1 cellular context compared by ENCODE assay signal in the genomic region with DNA sequence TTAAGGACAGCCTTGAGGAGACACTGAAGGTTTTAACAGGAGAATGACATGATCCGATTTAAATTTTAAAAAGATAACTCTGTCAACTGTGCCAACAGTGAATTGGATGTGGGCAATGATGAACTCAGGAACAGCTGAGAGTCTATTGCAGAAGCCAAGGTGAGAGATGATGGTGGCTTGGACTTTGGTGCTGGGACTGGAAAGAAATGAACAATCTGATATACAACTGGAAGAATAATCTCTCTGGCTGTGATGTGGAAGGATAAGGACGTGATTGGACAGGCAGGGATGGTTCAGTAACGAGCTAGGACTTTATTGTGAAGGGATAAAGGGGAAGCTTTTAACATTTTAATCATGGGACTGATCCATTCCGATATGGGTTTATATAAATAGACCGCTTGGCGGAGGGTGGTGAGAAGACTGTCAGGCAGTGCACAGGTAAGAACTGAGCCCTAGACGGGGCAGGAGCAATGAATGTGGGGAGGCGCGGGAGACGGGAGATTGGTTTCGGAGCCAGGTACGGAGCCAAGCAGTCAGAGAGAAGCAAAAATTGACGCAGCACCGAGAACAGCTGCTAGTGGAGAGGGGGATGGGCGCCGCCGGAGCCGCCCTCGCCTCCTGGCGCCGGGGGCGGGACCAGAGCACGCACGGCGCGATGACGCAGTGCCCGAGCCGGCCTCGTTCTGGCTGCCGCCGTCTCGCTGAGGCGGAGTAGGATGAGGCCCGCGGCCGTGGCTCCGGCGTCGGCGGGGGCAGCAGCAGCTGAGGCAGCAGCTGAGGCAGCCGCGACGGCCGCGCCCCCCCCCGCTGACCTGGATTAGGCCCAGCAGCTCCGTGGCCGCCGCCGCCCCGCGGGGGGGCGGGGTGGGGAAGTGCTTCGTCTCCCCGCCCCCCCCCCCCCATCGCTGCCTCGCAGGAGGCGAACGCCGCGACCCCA.
TF ChIP-seq lines count a peak whose summit lies in the region.

A gene with protein sequence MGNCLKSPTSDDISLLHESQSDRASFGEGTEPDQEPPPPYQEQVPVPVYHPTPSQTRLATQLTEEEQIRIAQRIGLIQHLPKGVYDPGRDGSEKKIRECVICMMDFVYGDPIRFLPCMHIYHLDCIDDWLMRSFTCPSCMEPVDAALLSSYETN (plus strand): TSS at position 663 of the 937 bp plus-strand sequence. CDS start 484 bp downstream, outside the sequence.

TF ChIP-seq in HepG2, 621 proteins besides CTCF, POLR2A, EP300 and RAD21 (continued from another document and continues in another):
- TF ChIP-seq, protein P1, sequence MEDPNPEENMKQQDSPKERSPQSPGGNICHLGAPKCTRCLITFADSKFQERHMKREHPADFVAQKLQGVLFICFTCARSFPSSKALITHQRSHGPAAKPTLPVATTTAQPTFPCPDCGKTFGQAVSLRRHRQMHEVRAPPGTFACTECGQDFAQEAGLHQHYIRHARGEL (CRISPR knock-in tag; IDR thresholded peaks at IDR 0.05) = no peak
- TF ChIP-seq MIER2 (CRISPR knock-in tag; IDR thresholded peaks at IDR 0.05) (no peak), ZNF441 (CRISPR knock-in tag; IDR thresholded peaks at IDR 0.05; ENCODE audit: borderline replicate concordance) (peak; percentile 76; the same call in 1 of the 2 replicates), BRCA1 (CRISPR knock-in tag; IDR thresholded peaks at IDR 0.05) (no peak), RXRA (CRISPR knock-in tag; IDR thresholded peaks at IDR 0.05) (no peak), ZNF724P (CRISPR knock-in tag; IDR thresholded peaks at IDR 0.05; ENCODE audit: borderline replicate concordance) (no peak), SOX6 (IDR thresholded peaks at IDR 0.05) (no peak), SOX6 (CRISPR knock-in tag; IDR thresholded peaks at IDR 0.05) (peak; percentile 34; the same call in 1 of the 2 replicates), POLR2AphosphoS5 (IDR thresholded peaks at IDR 0.05; ENCODE audit: low read depth, low read length) (peak; percentile 67), HNRNPH1 (optimal IDR thresholded peaks at IDR 0.05; ENCODE audit: low read depth, low read length) (no peak), ARID5B (CRISPR knock-in tag; IDR thresholded peaks at IDR 0.05) (peak; percentile 63), UBTF (CRISPR knock-in tag; IDR thresholded peaks at IDR 0.05) (peak; percentile 57; the same call in 1 of the 2 replicates), SNAI1 (CRISPR knock-in tag; IDR thresholded peaks at IDR 0.05; ENCODE audit: borderline replicate concordance) (no peak), ATF1 (CRISPR knock-in tag; IDR thresholded peaks at IDR 0.05) (no peak), BRD4 (CRISPR knock-in tag; IDR thresholded peaks at IDR 0.05) (no peak), NR2C2 (CRISPR knock-in tag; IDR thresholded peaks at IDR 0.05; ENCODE audit: borderline replicate concordance) (no peak), PHF21A (CRISPR knock-in tag; IDR thresholded peaks at IDR 0.05) (no peak), BATF2 (CRISPR knock-in tag; IDR thresholded peaks at IDR 0.05) (no peak), ZNF83 (CRISPR knock-in tag; IDR thresholded peaks at IDR 0.05; ENCODE audit: borderline replicate concordance) (0 out of 2 replicates have a peak, but pooled peaks have one; percentile 75), MXI1 (IDR thresholded peaks at IDR 0.05; ENCODE audit: borderline replicate concordance, low read depth, low read length) (peak; percentile 69; the same call in 1 of the 3 replicates), GTF3A (CRISPR knock-in tag; conservative IDR thresholded peaks at IDR 0.05) (no peak), NR2F2 (IDR thresholded peaks at IDR 0.05; ENCODE audit: borderline replicate concordance, low read depth) (no peak), ZNF333 (CRISPR knock-in tag; IDR thresholded peaks at IDR 0.05; ENCODE audit: borderline replicate concordance) (peak; percentile 75; the same call in 1 of the 2 replicates), ATF3 (CRISPR knock-in tag; IDR thresholded peaks at IDR 0.05) (no peak), ZNF564 (CRISPR knock-in tag; IDR thresholded peaks at IDR 0.05) (no peak), GATAD1 (CRISPR knock-in tag; IDR thresholded peaks at IDR 0.05) (peak; percentile 27; the same call in 1 of the 2 replicates), KDM5B (CRISPR knock-in tag; IDR thresholded peaks at IDR 0.05; ENCODE audit: borderline replicate concordance) (peak; percentile 64; the same call in 1 of the 2 replicates), TRIM22 (IDR thresholded peaks at IDR 0.05) (no peak), RARG (CRISPR knock-in tag; IDR thresholded peaks at IDR 0.05; ENCODE audit: low read depth) (no peak), FOXC1 (CRISPR knock-in tag; IDR thresholded peaks at IDR 0.05; ENCODE audit: borderline replicate concordance) (0 out of 2 replicates have a peak, but pooled peaks have one; percentile 23), ZNF589 (CRISPR knock-in tag; conservative IDR thresholded peaks at IDR 0.05) (peak; percentile 61), ZNF225 (CRISPR knock-in tag; IDR thresholded peaks at IDR 0.05) (0 out of 2 replicates have a peak, but pooled peaks have one; percentile 4), MEIS2 (CRISPR knock-in tag; IDR thresholded peaks at IDR 0.05) (peak; percentile 24; the same call in 1 of the 2 replicates)
- TF ChIP-seq, protein P2, sequence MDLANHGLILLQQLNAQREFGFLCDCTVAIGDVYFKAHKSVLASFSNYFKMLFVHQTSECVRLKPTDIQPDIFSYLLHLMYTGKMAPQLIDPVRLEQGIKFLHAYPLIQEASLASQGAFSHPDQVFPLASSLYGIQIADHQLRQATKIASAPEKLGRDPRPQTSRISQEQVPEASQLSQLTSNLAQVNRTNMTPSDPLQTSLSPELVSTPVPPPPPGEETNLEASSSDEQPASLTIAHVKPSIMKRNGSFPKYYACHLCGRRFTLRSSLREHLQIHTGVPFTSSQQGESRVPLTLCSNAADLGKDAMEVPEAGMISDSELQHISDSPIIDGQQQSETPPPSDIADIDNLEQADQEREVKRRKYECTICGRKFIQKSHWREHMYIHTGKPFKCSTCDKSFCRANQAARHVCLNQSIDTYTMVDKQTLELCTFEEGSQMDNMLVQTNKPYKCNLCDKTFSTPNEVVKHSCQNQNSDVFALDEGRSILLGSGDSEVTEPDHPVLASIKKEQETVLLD (CRISPR knock-in tag; IDR thresholded peaks at IDR 0.05; ENCODE audit: low read depth) = peak; percentile 76
- TF ChIP-seq, protein P3, sequence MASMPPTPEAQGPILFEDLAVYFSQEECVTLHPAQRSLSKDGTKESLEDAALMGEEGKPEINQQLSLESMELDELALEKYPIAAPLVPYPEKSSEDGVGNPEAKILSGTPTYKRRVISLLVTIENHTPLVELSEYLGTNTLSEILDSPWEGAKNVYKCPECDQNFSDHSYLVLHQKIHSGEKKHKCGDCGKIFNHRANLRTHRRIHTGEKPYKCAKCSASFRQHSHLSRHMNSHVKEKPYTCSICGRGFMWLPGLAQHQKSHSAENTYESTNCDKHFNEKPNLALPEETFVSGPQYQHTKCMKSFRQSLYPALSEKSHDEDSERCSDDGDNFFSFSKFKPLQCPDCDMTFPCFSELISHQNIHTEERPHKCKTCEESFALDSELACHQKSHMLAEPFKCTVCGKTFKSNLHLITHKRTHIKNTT (CRISPR knock-in tag; IDR thresholded peaks at IDR 0.05) = no peak
- TF ChIP-seq, protein P4, sequence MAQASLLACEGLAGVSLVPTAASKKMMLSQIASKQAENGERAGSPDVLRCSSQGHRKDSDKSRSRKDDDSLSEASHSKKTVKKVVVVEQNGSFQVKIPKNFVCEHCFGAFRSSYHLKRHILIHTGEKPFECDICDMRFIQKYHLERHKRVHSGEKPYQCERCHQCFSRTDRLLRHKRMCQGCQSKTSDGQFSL (CRISPR knock-in tag; IDR thresholded peaks at IDR 0.05) = peak; percentile 94
- TF ChIP-seq, protein P5, sequence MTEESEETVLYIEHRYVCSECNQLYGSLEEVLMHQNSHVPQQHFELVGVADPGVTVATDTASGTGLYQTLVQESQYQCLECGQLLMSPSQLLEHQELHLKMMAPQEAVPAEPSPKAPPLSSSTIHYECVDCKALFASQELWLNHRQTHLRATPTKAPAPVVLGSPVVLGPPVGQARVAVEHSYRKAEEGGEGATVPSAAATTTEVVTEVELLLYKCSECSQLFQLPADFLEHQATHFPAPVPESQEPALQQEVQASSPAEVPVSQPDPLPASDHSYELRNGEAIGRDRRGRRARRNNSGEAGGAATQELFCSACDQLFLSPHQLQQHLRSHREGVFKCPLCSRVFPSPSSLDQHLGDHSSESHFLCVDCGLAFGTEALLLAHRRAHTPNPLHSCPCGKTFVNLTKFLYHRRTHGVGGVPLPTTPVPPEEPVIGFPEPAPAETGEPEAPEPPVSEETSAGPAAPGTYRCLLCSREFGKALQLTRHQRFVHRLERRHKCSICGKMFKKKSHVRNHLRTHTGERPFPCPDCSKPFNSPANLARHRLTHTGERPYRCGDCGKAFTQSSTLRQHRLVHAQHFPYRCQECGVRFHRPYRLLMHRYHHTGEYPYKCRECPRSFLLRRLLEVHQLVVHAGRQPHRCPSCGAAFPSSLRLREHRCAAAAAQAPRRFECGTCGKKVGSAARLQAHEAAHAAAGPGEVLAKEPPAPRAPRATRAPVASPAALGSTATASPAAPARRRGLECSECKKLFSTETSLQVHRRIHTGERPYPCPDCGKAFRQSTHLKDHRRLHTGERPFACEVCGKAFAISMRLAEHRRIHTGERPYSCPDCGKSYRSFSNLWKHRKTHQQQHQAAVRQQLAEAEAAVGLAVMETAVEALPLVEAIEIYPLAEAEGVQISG (CRISPR knock-in tag; IDR thresholded peaks at IDR 0.05) = no peak
